ENCODE assay signal across 24 cellular contexts in genomic region chr4:2578106-2578505, GRCh38.
"Had no signal": no experiment of that assay in that cellular context is flagged by ENCODE, and none has a peak within 500 bp of the region (broad histone marks: within the 10 kb centered on the region; RNA-seq: fewer than 3 reads in every experiment).

No MANE protein-coding gene starts in this region.

- H3K27me3 ChIP-seq: esophagus squamous epithelium, neutrophil, suprapubic skin, transverse colon, vagina had no signal

- H3K4me3 ChIP-seq: coronary artery, esophagus squamous epithelium, lower lobe of right lung, psoas muscle, suprapubic skin, transverse colon, vagina had no signal

- DNase-seq: dermis blood vessel endothelial cell; effector memory CD4-positive, alpha-beta T cell; erythroblast; esophagus squamous epithelium; left ventricle myocardium superior; lower lobe of right lung; natural killer cell; psoas muscle; right cardiac atrium; small intestine; stimulated activated CD4-positive, alpha-beta T cell treated with anti-CD3 and anti-CD28 coated beads, Interleukin-15, amount 100 ng/mL, for 24 hours; stimulated activated CD4-positive, alpha-beta T cell treated with anti-CD3 and anti-CD28 coated beads, Interleukin-2, amount 100 ng/mL, for 48 hours; stimulated activated naive CD4-positive, alpha-beta T cell; stimulated activated naive CD8-positive, alpha-beta T cell treated with anti-CD3 and anti-CD28 coated beads, Interleukin-15, amount 100 ng/mL, for 72 hours; transverse colon had no signal

- H3K4me1 ChIP-seq: parathyroid adenoma had no signal

- H3K4me3 Mint-ChIP-seq: natural killer cell; neural crest cell; stimulated activated naive CD8-positive, alpha-beta T cell treated with anti-CD3 and anti-CD28 coated beads, Interleukin-15, amount 100 ng/mL, for 72 hours had no signal

- H3K27ac Mint-ChIP-seq: natural killer cell; stimulated activated naive CD8-positive, alpha-beta T cell treated with anti-CD3 and anti-CD28 coated beads, Interleukin-15, amount 100 ng/mL, for 72 hours had no signal

- H3K27ac ChIP-seq: coronary artery, esophagus squamous epithelium, lower lobe of right lung, neutrophil, parathyroid adenoma, psoas muscle, suprapubic skin, transverse colon, vagina had no signal

- H3K27me3 Mint-ChIP-seq: stimulated activated naive CD8-positive, alpha-beta T cell treated with anti-CD3 and anti-CD28 coated beads, Interleukin-15, amount 100 ng/mL, for 72 hours had no signal

- ATAC-seq: left ventricle myocardium superior; lower lobe of right lung; natural killer cell; psoas muscle; right cardiac atrium; stimulated activated naive CD8-positive, alpha-beta T cell treated with anti-CD3 and anti-CD28 coated beads, Interleukin-15, amount 100 ng/mL, for 72 hours had no signal

- H3K9me3 ChIP-seq: esophagus squamous epithelium, lower lobe of right lung, neutrophil, psoas muscle, suprapubic skin, vagina had no signal

- FAIRE-seq: endometrium, frontal cortex, keratinocyte, small intestine had no signal

- H3K9ac ChIP-seq: parathyroid adenoma had no signal

- H3K36me3 ChIP-seq: lower lobe of right lung, neutrophil, suprapubic skin, transverse colon, vagina had no signal

- H2AFZ ChIP-seq: parathyroid adenoma had no signal

- H3K36me3 Mint-ChIP-seq: natural killer cell had no signal

- H3K9me3 Mint-ChIP-seq: natural killer cell had no signal
